Comparison of ENCODE assay signal across 8 cellular contexts in genomic region chr1:153976819-153977249, GRCh38. TPM values are rescaled to one million over a fixed set of nuclear protein-coding genes. Genes with fewer than 3 reads are reported as not detected.
DNase-seq lines count a peak whose midpoint lies in the region; TF ChIP-seq lines count a peak whose summit lies in the region.

No MANE protein-coding gene starts in this region.

- no peaks in the 10 kb centered on the region for H4K20me1 ChIP-seq in Karpas-422 (ENCODE audit: insufficient read depth, low read depth, low read length)

- no peaks in the 10 kb centered on the region for H3K27me3 ChIP-seq in BE2C
- H3K27me3 ChIP-seq in Karpas-422 (ENCODE audit: low read length) = no peaks in the 10 kb centered on the region

- peaks cover 20% of the 10 kb centered on the region for H3K79me2 ChIP-seq in Karpas-422 (ENCODE audit: low read length)

- H3K9me3 ChIP-seq in BE2C (no peaks in the 10 kb centered on the region), Karpas-422 (ENCODE audit: low read length) (no peaks in the 10 kb centered on the region)

- H3K4me3 ChIP-seq in BE2C (ENCODE audit: low read depth, low read length) (peak overlapping the region; percentile 94), Karpas-422 (ENCODE audit: low read length) (peak overlapping the region; percentile 92)

- H3K4me1 ChIP-seq in BE2C = no peaks in the 10 kb centered on the region
- peaks cover 55% of the 10 kb centered on the region for H3K4me1 ChIP-seq in Karpas-422 (ENCODE audit: low read length)

- peak overlapping the region; percentile 77 for H3K27ac ChIP-seq in Karpas-422 (ENCODE audit: low read length)
- peak overlapping the region; percentile 69 for H3K27ac ChIP-seq in cingulate gyrus (ENCODE audit: low read depth, low read length)

- H3K36me3 ChIP-seq in BE2C (peaks cover 25% of the 10 kb centered on the region), Karpas-422 (ENCODE audit: insufficient read depth, low read length) (peaks cover 23% of the 10 kb centered on the region; the same call in 1 of the 2 replicates)

- TF ChIP-seq CTCF in BE2C (IDR thresholded peaks at IDR 0.05; ENCODE audit: low read depth, low read length) (no peak), GM10266 (IDR thresholded peaks at IDR 0.05; ENCODE audit: control insufficient read depth, insufficient read depth, low read depth, missing control alignments) (no peak)

- no peak overlapping the region for H2AFZ ChIP-seq in Karpas-422 (ENCODE audit: low read length)

- peak overlapping the region; percentile 85 for H3K4me2 ChIP-seq in Karpas-422 (ENCODE audit: low read depth, low read length, poor library complexity, severe bottlenecking)

- peak overlapping the region; percentile 88 for H3K9ac ChIP-seq in Karpas-422 (ENCODE audit: low read length)

- H3K9me2 ChIP-seq in Karpas-422 (replicated peaks; ENCODE audit: insufficient read depth, low read length) = no peaks in the 10 kb centered on the region

- DNase-seq in BE2C (no peak), Karpas-422 (no peak), myocyte (ENCODE audit: low read depth) (peak; percentile 33), NOMO-1 treated with dmso at 0.1 percent for 144 hours (lab: John Stamatoyannopoulos, UW; ENCODE audit: unreplicated experiment) (no peak), NCI-H774 (lab: John Stamatoyannopoulos, UW) (no peak), GM10266 (ENCODE audit: extremely low spot score) (no peak), NCI-H2107 (lab: John Stamatoyannopoulos, UW) (no peak)

RNA-seq across cellular contexts. Expression of gene JTB, which starts 0.6 kb away (rescaled TPM):
- 209 TPM for polyA plus RNA-seq in BE2C (2012; ENCODE audit: insufficient read depth, insufficient read length, low read depth)
- total RNA-seq in Karpas-422 (2014; rRNA removed; shearing (Covaris generic); ENCODE audit: low replicate concordance) = 314 and 343 TPM in 2 replicates
- total RNA-seq in myocyte = 162 and 217 TPM in 2 replicates
- 131 TPM for polyA plus RNA-seq in myocyte (2012)

RNA-seq across cellular contexts. Expression of gene CREB3L4, which starts 9.1 kb away (rescaled TPM):
- polyA plus RNA-seq in BE2C (2012; ENCODE audit: insufficient read depth, insufficient read length, low read depth) = 14.1 TPM
- 22.2 and 44.0 TPM in 2 replicates for total RNA-seq in Karpas-422 (2014; rRNA removed; shearing (Covaris generic); ENCODE audit: low replicate concordance)
- total RNA-seq in myocyte = 6.9 and 9.4 TPM in 2 replicates
- 7.4 TPM for polyA plus RNA-seq in myocyte (2012)

RNA-seq across cellular contexts. Expression of gene RAB13, which starts 9.3 kb away (rescaled TPM):
- polyA plus RNA-seq in BE2C (2012; ENCODE audit: insufficient read depth, insufficient read length, low read depth) = 10.8 TPM
- total RNA-seq in Karpas-422 (2014; rRNA removed; shearing (Covaris generic); ENCODE audit: low replicate concordance) = 5.8 and 8.9 TPM in 2 replicates
- total RNA-seq in myocyte = 15.5 and 22.0 TPM in 2 replicates
- polyA plus RNA-seq in myocyte (2012) = 151 TPM

RNA-seq across cellular contexts. Expression of gene SLC39A1, which starts 13.5 kb away (rescaled TPM):
- 88.3 TPM for polyA plus RNA-seq in BE2C (2012; ENCODE audit: insufficient read depth, insufficient read length, low read depth)
- total RNA-seq in Karpas-422 (2014; rRNA removed; shearing (Covaris generic); ENCODE audit: low replicate concordance) = 27.1 and 59.5 TPM in 2 replicates
- 64.4 and 69.9 TPM in 2 replicates for total RNA-seq in myocyte
- polyA plus RNA-seq in myocyte (2012) = 92.9 TPM

RNA-seq across cellular contexts. Expression of gene RPS27, which starts 13.7 kb away (rescaled TPM):
- 1,643 TPM for polyA plus RNA-seq in BE2C (2012; ENCODE audit: insufficient read depth, insufficient read length, low read depth)
- 5,228 and 8,421 TPM in 2 replicates for total RNA-seq in Karpas-422 (2014; rRNA removed; shearing (Covaris generic); ENCODE audit: low replicate concordance)
- 935 and 1,278 TPM in 2 replicates for total RNA-seq in myocyte
- 3,125 TPM for polyA plus RNA-seq in myocyte (2012)
